ENCODE assay signal across 1 cellular context in the genomic region with DNA sequence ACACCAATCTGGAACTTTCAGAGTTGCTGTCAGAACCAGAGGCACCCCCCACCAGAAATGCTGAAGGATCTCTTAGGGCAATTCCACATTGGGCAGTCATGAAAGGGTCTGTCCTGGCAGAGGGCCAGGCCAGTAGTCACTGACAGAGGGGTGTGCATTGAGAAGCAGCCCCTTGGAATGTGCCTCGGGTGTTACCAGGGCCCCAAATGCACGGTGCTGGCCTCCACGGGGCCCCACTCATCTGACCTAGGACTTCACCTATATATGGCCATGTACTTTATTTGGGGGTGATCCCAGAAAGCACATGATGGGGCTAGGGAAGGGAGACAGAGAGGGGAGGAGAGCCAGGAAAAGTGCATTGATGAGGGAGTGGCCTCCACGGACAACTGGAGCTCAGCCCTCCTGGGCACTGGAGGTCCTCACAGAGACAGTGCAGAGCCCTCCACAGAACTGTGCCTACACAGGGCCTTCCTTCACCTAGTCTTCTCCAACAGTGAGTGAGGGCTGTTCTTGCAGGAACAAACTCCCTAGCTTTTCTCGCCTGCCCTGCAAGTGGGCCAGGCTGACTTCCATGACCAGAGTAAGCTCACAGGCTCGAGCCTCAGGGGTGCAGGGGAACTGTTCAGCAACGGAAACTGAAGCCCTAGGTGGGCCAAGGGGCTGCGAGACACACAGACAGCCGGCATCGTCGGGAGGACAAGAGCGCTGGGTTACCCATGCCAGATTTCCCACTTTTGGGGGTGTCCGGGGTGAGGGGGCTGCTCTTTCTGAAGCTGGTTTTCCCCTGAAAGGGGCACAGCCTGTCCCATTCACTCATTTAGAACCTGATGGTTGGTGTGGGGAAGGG.
TF ChIP-seq lines count a peak whose summit lies in the region.

No MANE protein-coding gene starts in this region.

TF ChIP-seq in H1, 55 proteins besides CTCF, POLR2A, EP300 and RAD21:
- TF ChIP-seq RXRA (IDR thresholded peaks at IDR 0.05; ENCODE audit: insufficient read depth, low read depth, low read length) (no peak), JUND (IDR thresholded peaks at IDR 0.05; ENCODE audit: low read length) (no peak), RBBP5 (IDR thresholded peaks at IDR 0.05; ENCODE audit: borderline replicate concordance, low read depth, low read length) (no peak), BCL11A (IDR thresholded peaks at IDR 0.05; ENCODE audit: low read depth in 2 of 2, low read length in 2 of 2) (no peak), POU5F1 (IDR thresholded peaks at IDR 0.05; ENCODE audit: low read depth, low read length) (no peak), SIX5 (IDR thresholded peaks at IDR 0.05; ENCODE audit: low read depth, low read length) (no peak), HDAC2 (IDR thresholded peaks at IDR 0.05; ENCODE audit: borderline replicate concordance in 1 of 2, low read depth in 2 of 2, low read length in 2 of 2) (no peak), ZNF274 (IDR thresholded peaks at IDR 0.05; ENCODE audit: borderline replicate concordance, extremely low read depth, low read length) (no peak), PHF8 (conservative IDR thresholded peaks at IDR 0.05; ENCODE audit: low read depth, low read length) (no peak)
- TF ChIP-seq, protein P1, sequence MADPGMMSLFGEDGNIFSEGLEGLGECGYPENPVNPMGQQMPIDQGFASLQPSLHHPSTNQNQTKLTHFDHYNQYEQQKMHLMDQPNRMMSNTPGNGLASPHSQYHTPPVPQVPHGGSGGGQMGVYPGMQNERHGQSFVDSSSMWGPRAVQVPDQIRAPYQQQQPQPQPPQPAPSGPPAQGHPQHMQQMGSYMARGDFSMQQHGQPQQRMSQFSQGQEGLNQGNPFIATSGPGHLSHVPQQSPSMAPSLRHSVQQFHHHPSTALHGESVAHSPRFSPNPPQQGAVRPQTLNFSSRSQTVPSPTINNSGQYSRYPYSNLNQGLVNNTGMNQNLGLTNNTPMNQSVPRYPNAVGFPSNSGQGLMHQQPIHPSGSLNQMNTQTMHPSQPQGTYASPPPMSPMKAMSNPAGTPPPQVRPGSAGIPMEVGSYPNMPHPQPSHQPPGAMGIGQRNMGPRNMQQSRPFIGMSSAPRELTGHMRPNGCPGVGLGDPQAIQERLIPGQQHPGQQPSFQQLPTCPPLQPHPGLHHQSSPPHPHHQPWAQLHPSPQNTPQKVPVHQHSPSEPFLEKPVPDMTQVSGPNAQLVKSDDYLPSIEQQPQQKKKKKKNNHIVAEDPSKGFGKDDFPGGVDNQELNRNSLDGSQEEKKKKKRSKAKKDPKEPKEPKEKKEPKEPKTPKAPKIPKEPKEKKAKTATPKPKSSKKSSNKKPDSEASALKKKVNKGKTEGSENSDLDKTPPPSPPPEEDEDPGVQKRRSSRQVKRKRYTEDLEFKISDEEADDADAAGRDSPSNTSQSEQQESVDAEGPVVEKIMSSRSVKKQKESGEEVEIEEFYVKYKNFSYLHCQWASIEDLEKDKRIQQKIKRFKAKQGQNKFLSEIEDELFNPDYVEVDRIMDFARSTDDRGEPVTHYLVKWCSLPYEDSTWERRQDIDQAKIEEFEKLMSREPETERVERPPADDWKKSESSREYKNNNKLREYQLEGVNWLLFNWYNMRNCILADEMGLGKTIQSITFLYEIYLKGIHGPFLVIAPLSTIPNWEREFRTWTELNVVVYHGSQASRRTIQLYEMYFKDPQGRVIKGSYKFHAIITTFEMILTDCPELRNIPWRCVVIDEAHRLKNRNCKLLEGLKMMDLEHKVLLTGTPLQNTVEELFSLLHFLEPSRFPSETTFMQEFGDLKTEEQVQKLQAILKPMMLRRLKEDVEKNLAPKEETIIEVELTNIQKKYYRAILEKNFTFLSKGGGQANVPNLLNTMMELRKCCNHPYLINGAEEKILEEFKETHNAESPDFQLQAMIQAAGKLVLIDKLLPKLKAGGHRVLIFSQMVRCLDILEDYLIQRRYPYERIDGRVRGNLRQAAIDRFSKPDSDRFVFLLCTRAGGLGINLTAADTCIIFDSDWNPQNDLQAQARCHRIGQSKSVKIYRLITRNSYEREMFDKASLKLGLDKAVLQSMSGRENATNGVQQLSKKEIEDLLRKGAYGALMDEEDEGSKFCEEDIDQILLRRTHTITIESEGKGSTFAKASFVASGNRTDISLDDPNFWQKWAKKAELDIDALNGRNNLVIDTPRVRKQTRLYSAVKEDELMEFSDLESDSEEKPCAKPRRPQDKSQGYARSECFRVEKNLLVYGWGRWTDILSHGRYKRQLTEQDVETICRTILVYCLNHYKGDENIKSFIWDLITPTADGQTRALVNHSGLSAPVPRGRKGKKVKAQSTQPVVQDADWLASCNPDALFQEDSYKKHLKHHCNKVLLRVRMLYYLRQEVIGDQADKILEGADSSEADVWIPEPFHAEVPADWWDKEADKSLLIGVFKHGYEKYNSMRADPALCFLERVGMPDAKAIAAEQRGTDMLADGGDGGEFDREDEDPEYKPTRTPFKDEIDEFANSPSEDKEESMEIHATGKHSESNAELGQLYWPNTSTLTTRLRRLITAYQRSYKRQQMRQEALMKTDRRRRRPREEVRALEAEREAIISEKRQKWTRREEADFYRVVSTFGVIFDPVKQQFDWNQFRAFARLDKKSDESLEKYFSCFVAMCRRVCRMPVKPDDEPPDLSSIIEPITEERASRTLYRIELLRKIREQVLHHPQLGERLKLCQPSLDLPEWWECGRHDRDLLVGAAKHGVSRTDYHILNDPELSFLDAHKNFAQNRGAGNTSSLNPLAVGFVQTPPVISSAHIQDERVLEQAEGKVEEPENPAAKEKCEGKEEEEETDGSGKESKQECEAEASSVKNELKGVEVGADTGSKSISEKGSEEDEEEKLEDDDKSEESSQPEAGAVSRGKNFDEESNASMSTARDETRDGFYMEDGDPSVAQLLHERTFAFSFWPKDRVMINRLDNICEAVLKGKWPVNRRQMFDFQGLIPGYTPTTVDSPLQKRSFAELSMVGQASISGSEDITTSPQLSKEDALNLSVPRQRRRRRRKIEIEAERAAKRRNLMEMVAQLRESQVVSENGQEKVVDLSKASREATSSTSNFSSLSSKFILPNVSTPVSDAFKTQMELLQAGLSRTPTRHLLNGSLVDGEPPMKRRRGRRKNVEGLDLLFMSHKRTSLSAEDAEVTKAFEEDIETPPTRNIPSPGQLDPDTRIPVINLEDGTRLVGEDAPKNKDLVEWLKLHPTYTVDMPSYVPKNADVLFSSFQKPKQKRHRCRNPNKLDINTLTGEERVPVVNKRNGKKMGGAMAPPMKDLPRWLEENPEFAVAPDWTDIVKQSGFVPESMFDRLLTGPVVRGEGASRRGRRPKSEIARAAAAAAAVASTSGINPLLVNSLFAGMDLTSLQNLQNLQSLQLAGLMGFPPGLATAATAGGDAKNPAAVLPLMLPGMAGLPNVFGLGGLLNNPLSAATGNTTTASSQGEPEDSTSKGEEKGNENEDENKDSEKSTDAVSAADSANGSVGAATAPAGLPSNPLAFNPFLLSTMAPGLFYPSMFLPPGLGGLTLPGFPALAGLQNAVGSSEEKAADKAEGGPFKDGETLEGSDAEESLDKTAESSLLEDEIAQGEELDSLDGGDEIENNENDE (IDR thresholded peaks at IDR 0.05; ENCODE audit: insufficient replicate concordance, low read length), result no peak
